9 cellular contexts compared by ENCODE assay signal in genomic region chr5:145946112-145946861, GRCh38. TPM values are rescaled to one million over a fixed set of nuclear protein-coding genes. Genes with fewer than 3 reads are reported as not detected.
DNase-seq lines count a peak whose midpoint lies in the region; ATAC-seq, FAIRE-seq and TF ChIP-seq lines count a peak whose summit lies in the region.
"Had no signal": no experiment of that assay in that cellular context is flagged by ENCODE, and none has a peak within 500 bp of the region (broad histone marks: within the 10 kb centered on the region; RNA-seq: fewer than 3 reads in every experiment).

No MANE protein-coding gene starts in this region.

- H3K4me1 ChIP-seq in KMS-11 (ENCODE audit: low read depth, poor library complexity, severe bottlenecking) (peaks cover 65% of the 10 kb centered on the region), K562 (replicated peaks in 1 of 2; ENCODE audit: control insufficient read depth in 2 of 2, insufficient read depth in 2 of 2, low read length in 2 of 2) (no peaks in the 10 kb centered on the region), neuronal stem cell (ENCODE audit: control insufficient read depth in 2 of 2, insufficient read depth in 1 of 2, low read depth in 1 of 2, low read length in 2 of 2) (peaks cover 0 to 10% of the 10 kb centered on the region in 2 donors)

- no peak overlapping the region for H2BK5ac ChIP-seq in neuronal stem cell (ENCODE audit: low read length)

- no peak overlapping the region for H4K91ac ChIP-seq in neuronal stem cell (ENCODE audit: low read depth, low read length, poor library complexity)

- no peak for TF ChIP-seq RAD21 in K562 (CRISPR knock-in tag; conservative IDR thresholded peaks at IDR 0.05 in 1 of 2, IDR thresholded peaks at IDR 0.05 in 1 of 2)

- no peak overlapping the region for H3K23ac ChIP-seq in neuronal stem cell (ENCODE audit: low read depth, low read length, poor library complexity)

- no TSS peak for BruUV-seq in K562 (replicated peaks; lab: Mats Ljungman, UMichigan)

- TF ChIP-seq EP300 in K562 (IDR thresholded peaks at IDR 0.05; ENCODE audit: low read length), result no peak

- CTCF ChIA-PET in K562 (lab: Yijun Ruan, JAX; ENCODE audit: low intra/inter-chr PET ratio), result interaction anchor here (0.6 kb wide), 1 partner anchor 940 kb away, joined by 5 read pairs; no protein-coding TSS in a partner anchor

- no peaks in the 10 kb centered on the region for H3K79me1 ChIP-seq in neuronal stem cell (ENCODE audit: low read depth, low read length)

- in situ Hi-C loops in K562 (cut with MboI), result no loop called here

- H2BK12ac ChIP-seq in neuronal stem cell (ENCODE audit: low read length), result no peak overlapping the region

- no peaks in the 10 kb centered on the region for H3K79me2 ChIP-seq in KMS-11 (ENCODE audit: insufficient read depth, low read depth)
- no peaks in the 10 kb centered on the region for H3K79me2 ChIP-seq in K562 (ENCODE audit: control insufficient read depth, insufficient read depth, low read length)

- H3K27ac Mint-ChIP-seq in osteocyte (ENCODE audit: unreplicated experiment) (no peak overlapping the region), CD14-positive monocyte (no peak overlapping the region)

- H4K8ac ChIP-seq in neuronal stem cell (ENCODE audit: low read depth, low read length), result no peak overlapping the region

- H3K27me3 Mint-ChIP-seq in osteocyte (ENCODE audit: unreplicated experiment) (no peaks in the 10 kb centered on the region), CD14-positive monocyte (ENCODE audit: low read depth in 3 of 3) (peaks cover 32 to 48% (median 34%) of the 10 kb centered on the region in 3 donors)

- no peak overlapping the region for H3K4ac ChIP-seq in neuronal stem cell (ENCODE audit: low read length)

- H3K18ac ChIP-seq in neuronal stem cell (ENCODE audit: low read length), result peak overlapping the region; percentile 7

- 5% methylated on average over 4 of the region's 4 CpGs for WGBS in K562 (ENCODE audit: insufficient coverage, low coverage, missing lambda C conversion rate)
- WGBS in neuronal stem cell (ENCODE audit: extremely low coverage in 2 of 2, insufficient read length in 2 of 2, insufficient replicate concordance in 1 of 2), 2 donors, result no CpG with 5 or more reads among the region's 4 CpGs

- H2AFZ ChIP-seq in KMS-11 (ENCODE audit: low read depth) (no peak overlapping the region), K562 (ENCODE audit: low read depth, low read length) (no peak overlapping the region), neuronal stem cell (ENCODE audit: low read length) (no peak overlapping the region)

- no peak overlapping the region for H2AK5ac ChIP-seq in neuronal stem cell (ENCODE audit: low read depth, low read length)

- DNase-seq in GM10266 (ENCODE audit: extremely low spot score) (peak; percentile 25), K562 (ENCODE audit: extremely low read depth in 1 of 4, low spot score in 3 of 4) (peak in 1 of 4 experiments; percentile 7), neuronal stem cell (ENCODE audit: low spot score) (no peak), osteocyte (ENCODE audit: extremely low spot score, unreplicated experiment) (no peak), SHP77 treated with DMSO at 0.1 percent for 48 hours (lab: John Stamatoyannopoulos, UW) (no peak), CD14-positive monocyte (ENCODE audit: low spot score) (no peak)

- no peaks in the 10 kb centered on the region for H3K9me1 ChIP-seq in K562 (ENCODE audit: control insufficient read depth, insufficient read depth, low read length)

- POLR2A ChIA-PET in K562 (lab: Yijun Ruan, JAX), result interaction anchor here (1.1 kb wide), 1 partner anchor 14 kb away, joined by 4 read pairs; no protein-coding TSS in a partner anchor

- no peak overlapping the region for H3K27ac ChIP-seq in KMS-11
- no peak overlapping the region for H3K27ac ChIP-seq in K562 (ENCODE audit: extremely low read depth, low read depth, low read length)
- no peak overlapping the region for H3K27ac ChIP-seq in neuronal stem cell (replicated peaks; ENCODE audit: low read length)

- peak overlapping the region; percentile 39; the same call in 1 of the 2 replicates for H3K4me2 ChIP-seq in KMS-11
- no peak overlapping the region for H3K4me2 ChIP-seq in K562 (ENCODE audit: insufficient read depth, low read length)
- no peak overlapping the region for H3K4me2 ChIP-seq in neuronal stem cell (ENCODE audit: insufficient read depth, low read length, poor library complexity, severe bottlenecking)

- TF ChIP-seq POLR2A in K562 (conservative IDR thresholded peaks at IDR 0.05), result no peak

- no peak for TF ChIP-seq CTCF in GM10266 (IDR thresholded peaks at IDR 0.05; ENCODE audit: control insufficient read depth, insufficient read depth, low read depth, missing control alignments)
- TF ChIP-seq CTCF in KMS-11 (conservative IDR thresholded peaks at IDR 0.05; ENCODE audit: low read depth, low read length), result no peak
- no peak for TF ChIP-seq CTCF in K562 (IDR thresholded peaks at IDR 0.05 in 2 of 3, conservative IDR thresholded peaks at IDR 0.05 in 1 of 3; ENCODE audit: insufficient read depth in 2 of 3, low read depth in 1 of 3, low read length in 3 of 3)
- TF ChIP-seq CTCF in osteocyte (IDR thresholded peaks at IDR 0.05), result no peak
- no peak for TF ChIP-seq CTCF in CD14-positive monocyte (IDR thresholded peaks at IDR 0.05)

- FAIRE-seq in K562 (lab: Jason Lieb, UNC), result no peak

- no peak overlapping the region for H3K9ac ChIP-seq in KMS-11
- H3K9ac ChIP-seq in K562 (ENCODE audit: insufficient read depth in 1 of 2, low read depth in 2 of 2, low read length in 2 of 2), result no peak overlapping the region
- no peak overlapping the region for H3K9ac ChIP-seq in neuronal stem cell (ENCODE audit: low read depth, low read length, poor library complexity)

- H3K36me3 ChIP-seq in KMS-11 (ENCODE audit: insufficient read depth) (no peaks in the 10 kb centered on the region), K562 (ENCODE audit: control insufficient read depth, insufficient read depth, low read length) (no peaks in the 10 kb centered on the region), neuronal stem cell (replicated peaks in 1 of 2; ENCODE audit: control insufficient read depth in 2 of 2, insufficient read depth in 2 of 2, low read length in 2 of 2) (no peaks in the 10 kb centered on the region)

- H3K9me3 ChIP-seq in K562 (replicated peaks; ENCODE audit: control insufficient read depth, insufficient read depth, low read depth, low read length) (no peaks in the 10 kb centered on the region), neuronal stem cell (replicated peaks in 1 of 2; ENCODE audit: control insufficient read depth in 2 of 2, insufficient read depth in 1 of 2, low read depth in 1 of 2, low read length in 2 of 2) (no peaks in the 10 kb centered on the region)

- H3K4me3 Mint-ChIP-seq in osteocyte (ENCODE audit: unreplicated experiment) (no peak overlapping the region), CD14-positive monocyte (no peak overlapping the region)
- H3K4me3 Mint-ChIP-seq: immature natural killer cell had no signal

- no peaks in the 10 kb centered on the region for H4K20me1 ChIP-seq in KMS-11 (ENCODE audit: insufficient read depth)
- H4K20me1 ChIP-seq in K562 (replicated peaks; ENCODE audit: control insufficient read depth, insufficient read depth, low read length), result no peaks in the 10 kb centered on the region; the same call in 1 of the 2 replicates

- H3K36me3 Mint-ChIP-seq in osteocyte (ENCODE audit: unreplicated experiment) (no peaks in the 10 kb centered on the region), CD14-positive monocyte (no peaks in the 10 kb centered on the region)
- H3K36me3 Mint-ChIP-seq: immature natural killer cell had no signal

- H3K4me3 ChIP-seq in KMS-11 (IDR thresholded peaks at IDR 0.05; ENCODE audit: insufficient read depth, low read depth, low read length) (no peak overlapping the region), K562 (no peak overlapping the region), neuronal stem cell (ENCODE audit: low read length in 2 of 2) (no peak overlapping the region)

- H3K27me3 ChIP-seq in KMS-11 (ENCODE audit: insufficient read depth, low read depth) (no peaks in the 10 kb centered on the region), K562 (ENCODE audit: control insufficient read depth in 2 of 2, insufficient read depth in 2 of 2, low read length in 2 of 2) (peaks cover 3 to 9% of the 10 kb centered on the region in 2 experiments; a peak in 2 of 5 replicates), neuronal stem cell (ENCODE audit: control insufficient read depth in 3 of 3, insufficient read depth in 3 of 3, low read depth in 1 of 3, low read length in 3 of 3) (peaks cover 0 to 4% (median 0%) of the 10 kb centered on the region in 3 experiments)

- no peak overlapping the region for H2BK15ac ChIP-seq in neuronal stem cell (ENCODE audit: low read length)

- H2BK120ac ChIP-seq in neuronal stem cell (ENCODE audit: low read depth, low read length), result no peak overlapping the region

- H3K9me3 Mint-ChIP-seq in osteocyte (ENCODE audit: unreplicated experiment), result no peaks in the 10 kb centered on the region
- no peaks in the 10 kb centered on the region for H3K9me3 Mint-ChIP-seq in CD14-positive monocyte

- ATAC-seq in GM21737 (IDR thresholded peaks at IDR 0.05; ENCODE audit: unreplicated experiment) (peak; percentile 57), K562 (peak; percentile 73)

- peaks cover 20% of the 10 kb centered on the region for H3K4me1 Mint-ChIP-seq in osteocyte (ENCODE audit: unreplicated experiment)
- peaks cover 16% of the 10 kb centered on the region for H3K4me1 Mint-ChIP-seq in CD14-positive monocyte
- H3K4me1 Mint-ChIP-seq: immature natural killer cell had no signal

- intact Hi-C loops in K562 (cut with micrococcal nuclease) (no loop called here), CD14-positive monocyte (cut with micrococcal nuclease) (no loop called here)

- no peak overlapping the region for H3K14ac ChIP-seq in neuronal stem cell (ENCODE audit: low read length)

RNA-seq across cellular contexts. Expression of gene SH3RF2, which starts 9.9 kb away (rescaled TPM):
- not detected in 2 replicates for total RNA-seq in K562 (2011; cell fraction: chromatin; rRNA removed; ENCODE audit: low replicate concordance)
- total RNA-seq in K562 (2011; cell fraction: nucleolus; rRNA removed), result not detected in 2 replicates
- total RNA-seq in K562 (2011; cell fraction: nucleoplasm; rRNA removed), result not detected in 2 replicates
- total RNA-seq in K562 (2014; rRNA removed), result not detected in 2 replicates
- not detected in 2 replicates for total RNA-seq in K562 (2014; rRNA removed; fragmentation: Illumina TruSeq; extraction: Trizol)
- not detected in 2 replicates for total RNA-seq in K562 (2015; rRNA removed; fragmentation: Illumina TruSeq; extraction: Trizol)
- total RNA-seq in K562 (2021), result 0.07 TPM in 1 of 2 replicates, not detected in the other
- not detected in 2 replicates for polyA plus RNA-seq in K562 (2011; rRNA removed)
- polyA plus RNA-seq in K562 (2011; cell fraction: cytosol; rRNA removed), result 0.09 TPM in 1 of 2 replicates, not detected in the other
- polyA plus RNA-seq in K562 (2011; cell fraction: nucleus; rRNA removed), result 0.09 TPM in 1 of 2 replicates, not detected in the other
- polyA plus RNA-seq in K562 (2012), result 0.14 TPM in 1 of 2 replicates, not detected in the other
- not detected in 2 replicates for polyA plus RNA-seq in K562 (2014; fragmentation: Illumina TruSeq; extraction: Trizol)
- not detected for polyA plus RNA-seq in K562 (2014; fragmentation: Nextera tagmentation; extraction: Ambion mirVana)
- 0.05 and 0.50 TPM in 2 replicates for polyA plus RNA-seq in K562 (2014; rRNA removed)
- polyA minus RNA-seq in K562 (2011; rRNA and poly(A)+ RNA removed), result 0.09 TPM in 1 of 2 replicates, not detected in the other
- polyA minus RNA-seq in K562 (2011; cell fraction: cytosol; rRNA and poly(A)+ RNA removed), result 0.64 and 0.76 TPM in 2 replicates
- polyA minus RNA-seq in K562 (2011; cell fraction: nucleus; rRNA and poly(A)+ RNA removed), result 0.13 TPM in 1 of 2 replicates, not detected in the other
- polyA plus RNA-seq in neuronal stem cell (2013, experiment 1 of 2), result 1.1 TPM
- polyA plus RNA-seq in neuronal stem cell (2013, experiment 2 of 2), result 0.90 TPM
- 0.38 and 0.52 TPM in 2 replicates for total RNA-seq in osteocyte
- polyA plus RNA-seq in CD14-positive monocyte, result not detected
- polyA plus RNA-seq: immature natural killer cell had no signal
